8 cellular contexts compared by ENCODE assay signal in the genomic region with DNA sequence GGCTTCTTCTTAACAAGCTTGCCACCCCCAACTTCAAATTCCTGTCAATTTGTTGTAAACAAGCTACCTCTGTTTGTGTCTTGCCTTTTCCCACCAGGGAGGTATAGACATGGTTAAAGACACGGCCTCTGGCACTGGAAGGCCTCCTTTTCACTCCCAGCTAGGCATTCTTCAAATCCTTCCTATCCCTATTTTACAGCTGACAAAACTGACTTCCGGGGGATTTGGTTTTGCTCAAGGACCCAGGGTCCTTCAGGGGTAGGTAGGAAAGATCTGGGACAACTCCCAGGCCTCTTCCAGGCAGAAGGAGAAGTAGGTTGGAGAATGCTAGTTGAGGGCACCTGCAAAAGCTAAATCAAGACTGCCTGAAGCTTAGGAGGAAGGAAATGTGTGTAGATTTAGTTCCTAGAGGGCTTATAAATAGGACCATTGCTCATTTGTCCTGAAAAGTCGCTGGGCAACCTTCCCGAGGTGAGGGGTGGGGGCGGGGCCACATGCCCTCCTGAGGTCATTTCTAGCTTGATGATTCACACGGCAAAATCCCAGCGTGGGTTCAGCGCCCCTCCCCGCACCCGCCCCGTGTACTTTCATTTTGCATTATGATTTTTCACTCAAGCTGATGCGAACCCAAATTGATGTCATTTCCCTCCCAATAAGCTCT. TPM values are rescaled to one million over a fixed set of nuclear protein-coding genes. Genes with fewer than 3 reads are reported as not detected.
DNase-seq lines count a peak whose midpoint lies in the region; ATAC-seq, FAIRE-seq and TF ChIP-seq lines count a peak whose summit lies in the region.

No MANE protein-coding gene starts in this region.

- CTCF ChIA-PET in A549 (lab: Yijun Ruan, JAX): interaction anchor here (0.6 to 1.6 kb wide), 4 partner anchors 13 to 140 kb away, joined by 3 to 4 read pairs (median 3); no protein-coding TSS in a partner anchor

- TF ChIP-seq CTCF in A549 (IDR thresholded peaks at IDR 0.05): no peak
- TF ChIP-seq CTCF in gastroesophageal sphincter (IDR thresholded peaks at IDR 0.05): no peak
- no peak for TF ChIP-seq CTCF in prostate gland (IDR thresholded peaks at IDR 0.05)

- peak overlapping the region; percentile 94 for H3K27ac Mint-ChIP-seq in activated T-cell treated with anti-CD3 and anti-CD28 coated beads, Interleukin-2, amount 50 U/mL, for 72 hours

- peaks cover 91% of the 10 kb centered on the region for H3K4me1 Mint-ChIP-seq in activated T-cell treated with anti-CD3 and anti-CD28 coated beads, Interleukin-2, amount 50 U/mL, for 72 hours (ENCODE audit: low read depth)

- H3K4me3 ChIP-seq in A549: peak overlapping the region; percentile 34
- H3K4me3 ChIP-seq in gastroesophageal sphincter: peak overlapping the region; percentile 15 to 36
- peak overlapping the region in 1 of 2 donors; percentile 3 for H3K4me3 ChIP-seq in prostate gland

- no peak for TF ChIP-seq RAD21 in A549 (conservative IDR thresholded peaks at IDR 0.05 in 1 of 2, IDR thresholded peaks at IDR 0.05 in 1 of 2)

- peak overlapping the region; percentile 72 for H3K4me2 ChIP-seq in A549

- DNase-seq in A549 (ENCODE audit: low read depth in 1 of 2, low spot score in 1 of 2) (peak; percentile 30 to 51), NCI-H774 (lab: John Stamatoyannopoulos, UW) (peak; percentile 3), renal cortical epithelial cell (ENCODE audit: low read depth) (peak; percentile 81), urothelium cell line (ENCODE audit: low spot score) (peak; percentile 76), prostate gland (ENCODE audit: low spot score) (no peak)
- peak; percentile 83 to 86 for DNase-seq in activated T-cell treated with anti-CD3 and anti-CD28 coated beads, Interleukin-2, amount 50 U/mL, for 72 hours

- H3K27ac ChIP-seq in A549: peak overlapping the region; percentile 55 to 70
- peak overlapping the region in 3 of 4 donors; percentile 31 to 69 (median 59) for H3K27ac ChIP-seq in gastroesophageal sphincter
- no peak overlapping the region for H3K27ac ChIP-seq in prostate gland

- no peaks in the 10 kb centered on the region for H3K27me3 Mint-ChIP-seq in activated T-cell treated with anti-CD3 and anti-CD28 coated beads, Interleukin-2, amount 50 U/mL, for 72 hours (ENCODE audit: low read depth)

- peaks cover 10 to 13% of the 10 kb centered on the region in 2 donors for H3K9me3 Mint-ChIP-seq in activated T-cell treated with anti-CD3 and anti-CD28 coated beads, Interleukin-2, amount 50 U/mL, for 72 hours

- H3K9me3 ChIP-seq in A549 (no peaks in the 10 kb centered on the region), gastroesophageal sphincter (no peaks in the 10 kb centered on the region), prostate gland (no peaks in the 10 kb centered on the region)

- H3K27me3 ChIP-seq in gastroesophageal sphincter (no peaks in the 10 kb centered on the region), prostate gland (replicated peaks; ENCODE audit: insufficient read depth) (no peaks in the 10 kb centered on the region)

- H3K4me1 ChIP-seq in A549: peaks cover 22% of the 10 kb centered on the region
- peaks cover 2 to 36% (median 11%) of the 10 kb centered on the region in 3 donors for H3K4me1 ChIP-seq in gastroesophageal sphincter
- peaks cover 3% of the 10 kb centered on the region for H3K4me1 ChIP-seq in prostate gland (replicated peaks)

- peak overlapping the region; percentile 66 to 72 for H3K4me3 Mint-ChIP-seq in activated T-cell treated with anti-CD3 and anti-CD28 coated beads, Interleukin-2, amount 50 U/mL, for 72 hours

- ATAC-seq in A549 (peak in 1 of 2 experiments; percentile 51; a peak in 3 of 6 replicates), GM21381 (IDR thresholded peaks at IDR 0.05; ENCODE audit: unreplicated experiment) (peak; percentile 42), gastroesophageal sphincter (peak; percentile 74)
- ATAC-seq in activated T-cell treated with anti-CD3 and anti-CD28 coated beads, Interleukin-2, amount 50 U/mL, for 72 hours (replicated peaks in 1 of 2): peak; percentile 35 to 41

- H3K36me3 ChIP-seq in gastroesophageal sphincter (no peaks in the 10 kb centered on the region), prostate gland (no peaks in the 10 kb centered on the region)

- no peak for TF ChIP-seq POLR2A in A549 (IDR thresholded peaks at IDR 0.05; ENCODE audit: low read length)
- no peak for TF ChIP-seq POLR2A in gastroesophageal sphincter (IDR thresholded peaks at IDR 0.05)
- no peak for TF ChIP-seq POLR2A in prostate gland (IDR thresholded peaks at IDR 0.05)

- intact Hi-C loops in prostate gland (cut with DNase I): loop anchor here (10.0 kb wide), 1 partner anchor 182 kb away; no protein-coding TSS in a partner anchor

- peaks cover 19 to 28% of the 10 kb centered on the region in 2 donors for H3K36me3 Mint-ChIP-seq in activated T-cell treated with anti-CD3 and anti-CD28 coated beads, Interleukin-2, amount 50 U/mL, for 72 hours (ENCODE audit: insufficient read depth in 2 of 2)

- WGBS in A549 (ENCODE audit: missing lambda C conversion rate): 12% methylated on average over 12 of the region's 12 CpGs
- 3 to 12% methylated on average over 10 of the region's 12 CpGs for WGBS in gastroesophageal sphincter (ENCODE audit: low coverage in 1 of 2), 2 donors
- 19% methylated on average over 12 of the region's 12 CpGs for WGBS in prostate gland

- POLR2A ChIA-PET in A549 (lab: Yijun Ruan, JAX): interaction anchor here (1.1 kb wide), 1 partner anchor 35 kb away, joined by 5 read pairs; no protein-coding TSS in a partner anchor

- FAIRE-seq in A549 (lab: Jason Lieb, UNC): no peak
- peak; percentile 35 for FAIRE-seq in urothelium cell line (lab: Jason Lieb, UNC)

- TF ChIP-seq EP300 in A549 (IDR thresholded peaks at IDR 0.05) (no peak), gastroesophageal sphincter (IDR thresholded peaks at IDR 0.05) (no peak)

TF ChIP-seq in A549, 52 proteins besides CTCF, POLR2A, EP300 and RAD21:
- TF ChIP-seq FOSL2 (IDR thresholded peaks at IDR 0.05) (no peak), FOSL2 (CRISPR knock-in tag; IDR thresholded peaks at IDR 0.05) (peak; percentile 24; the same call in 1 of the 2 replicates), BHLHE40 (IDR thresholded peaks at IDR 0.05; ENCODE audit: low read depth, low read length) (no peak), HEYL (CRISPR knock-in tag; IDR thresholded peaks at IDR 0.05) (no peak)
- TF ChIP-seq, protein P1, sequence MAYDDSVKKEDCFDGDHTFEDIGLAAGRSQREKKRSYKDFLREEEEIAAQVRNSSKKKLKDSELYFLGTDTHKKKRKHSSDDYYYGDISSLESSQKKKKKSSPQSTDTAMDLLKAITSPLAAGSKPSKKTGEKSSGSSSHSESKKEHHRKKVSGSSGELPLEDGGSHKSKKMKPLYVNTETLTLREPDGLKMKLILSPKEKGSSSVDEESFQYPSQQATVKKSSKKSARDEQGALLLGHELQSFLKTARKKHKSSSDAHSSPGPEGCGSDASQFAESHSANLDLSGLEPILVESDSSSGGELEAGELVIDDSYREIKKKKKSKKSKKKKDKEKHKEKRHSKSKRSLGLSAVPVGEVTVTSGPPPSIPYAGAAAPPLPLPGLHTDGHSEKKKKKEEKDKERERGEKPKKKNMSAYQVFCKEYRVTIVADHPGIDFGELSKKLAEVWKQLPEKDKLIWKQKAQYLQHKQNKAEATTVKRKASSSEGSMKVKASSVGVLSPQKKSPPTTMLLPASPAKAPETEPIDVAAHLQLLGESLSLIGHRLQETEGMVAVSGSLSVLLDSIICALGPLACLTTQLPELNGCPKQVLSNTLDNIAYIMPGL (CRISPR knock-in tag; IDR thresholded peaks at IDR 0.05; ENCODE audit: borderline replicate concordance): no peak

RNA-seq across cellular contexts. Expression of a gene that starts 36.3 kb away (rescaled TPM):
- polyA plus RNA-seq in A549 (2011; rRNA removed) (11.6 and 15.8 TPM in 2 replicates), A549 (2017; fragmentation: RNase III; extraction: RNeasy Plus Mini Kit Qiagen cat#74134 plus additional on column Dnase treatment) (7.6 to 8.6 TPM (median 7.9 TPM) in 3 replicates)
- 2.6 and 3.0 TPM in 2 replicates for polyA plus RNA-seq in A549 (2012; cell fraction: cytosol; rRNA removed)
- polyA plus RNA-seq in A549 (2012; cell fraction: nucleus; rRNA removed): 1.3 and 2.0 TPM in 2 replicates
- 7.4 and 7.7 TPM in 2 replicates for polyA minus RNA-seq in A549 (2011; rRNA and poly(A)+ RNA removed)
- total RNA-seq in activated T-cell treated with anti-CD3 and anti-CD28 coated beads, Interleukin-2, amount 50 U/mL, for 72 hours: 10 to 100 TPM; 59.2 to 66.6 TPM
- total RNA-seq in gastroesophageal sphincter (10 to 100 TPM; 14.5 to 24.2 (median 15.8) TPM), renal cortical epithelial cell (8.3 and 15.1 TPM in 2 replicates), prostate gland (10 to 100 TPM; 14.6 to 18.2 TPM)

Comparison
In these comparisons a context has a peak if more than half of its experiments do, and no peak if none do; other contexts are left out.
1. H3K27ac ChIP-seq: peak in A549 (2 of 2) and gastroesophageal sphincter (3 of 4); none in prostate gland (0 of 2).